In the genomic region with DNA sequence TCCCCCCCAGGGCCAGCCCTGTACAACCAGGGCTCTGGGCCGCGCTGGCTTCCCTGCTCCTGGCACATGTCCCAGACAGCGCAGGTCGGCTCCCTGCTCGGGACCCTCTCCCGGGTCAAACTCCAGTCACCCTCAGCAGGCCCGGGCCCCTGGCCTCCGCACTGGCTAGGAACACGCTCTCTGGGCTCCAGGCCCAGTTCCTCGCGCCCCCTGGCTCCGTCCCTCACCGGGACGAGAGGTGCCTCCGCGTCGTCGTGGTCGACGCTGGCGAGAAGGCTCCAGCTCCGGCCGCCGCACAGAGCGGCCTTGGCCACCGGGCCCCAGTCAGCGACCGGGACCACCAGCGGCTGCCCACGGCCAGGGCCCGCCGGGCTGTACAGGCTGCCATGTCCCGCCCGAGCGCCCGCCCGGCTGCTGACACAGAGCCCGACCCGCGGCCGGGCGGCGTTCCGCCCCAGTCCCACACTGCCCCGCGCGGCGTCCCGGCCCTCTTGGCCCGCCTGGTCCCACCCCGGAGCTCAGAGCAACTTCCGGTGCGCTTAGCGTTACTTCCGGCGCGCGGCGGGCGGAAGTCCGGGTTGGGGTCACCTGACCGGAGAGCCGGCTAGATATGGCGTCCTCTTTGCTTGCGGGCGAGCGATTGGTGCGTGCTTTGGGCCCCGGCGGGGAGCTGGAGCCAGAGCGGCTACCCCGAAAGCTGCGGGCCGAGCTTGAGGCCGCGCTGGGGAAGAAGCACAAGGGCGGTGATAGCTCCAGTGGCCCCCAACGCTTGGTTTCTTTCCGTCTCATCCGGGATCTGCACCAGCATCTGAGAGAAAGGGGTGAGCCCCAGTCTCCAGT, we compare ENCODE assay signal across 1 cellular context.
TF ChIP-seq lines count a peak whose summit lies in the region.

A gene with protein sequence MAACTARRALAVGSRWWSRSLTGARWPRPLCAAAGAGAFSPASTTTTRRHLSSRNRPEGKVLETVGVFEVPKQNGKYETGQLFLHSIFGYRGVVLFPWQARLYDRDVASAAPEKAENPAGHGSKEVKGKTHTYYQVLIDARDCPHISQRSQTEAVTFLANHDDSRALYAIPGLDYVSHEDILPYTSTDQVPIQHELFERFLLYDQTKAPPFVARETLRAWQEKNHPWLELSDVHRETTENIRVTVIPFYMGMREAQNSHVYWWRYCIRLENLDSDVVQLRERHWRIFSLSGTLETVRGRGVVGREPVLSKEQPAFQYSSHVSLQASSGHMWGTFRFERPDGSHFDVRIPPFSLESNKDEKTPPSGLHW (minus strand): TSS at position 467 of the 840 bp plus-strand sequence. CDS start 79 bp downstream, at position 388.

TF ChIP-seq in K562, 482 proteins besides CTCF, POLR2A, EP300 and RAD21 (continued from another document and continues in another):
- TF ChIP-seq PHF8 (IDR thresholded peaks at IDR 0.05; ENCODE audit: borderline replicate concordance, low read length) (peak; percentile 98; the same call in 1 of the 2 replicates), CCNT2 (IDR thresholded peaks at IDR 0.05; ENCODE audit: borderline replicate concordance, extremely low read depth, insufficient read length, low read depth, low read length) (peak; percentile 85), U2AF1 (optimal IDR thresholded peaks at IDR 0.05; ENCODE audit: low read depth, low read length) (peak; percentile 77), ZNF347 (CRISPR knock-in tag; IDR thresholded peaks at IDR 0.05; ENCODE audit: low read depth) (no peak), CHCHD3 (CRISPR knock-in tag; IDR thresholded peaks at IDR 0.05) (no peak), HMGXB4 (CRISPR knock-in tag; IDR thresholded peaks at IDR 0.05) (no peak; the same call in none of the 2 replicates), ZSCAN32 (CRISPR knock-in tag; IDR thresholded peaks at IDR 0.05) (no peak), ATF7 (IDR thresholded peaks at IDR 0.05) (peak; percentile 76), ZNF197 (CRISPR knock-in tag; IDR thresholded peaks at IDR 0.05; ENCODE audit: low read depth) (no peak), SMARCA4 (IDR thresholded peaks at IDR 0.05) (no peak), ZEB2 (IDR thresholded peaks at IDR 0.05) (no peak), SIRT6 (IDR thresholded peaks at IDR 0.05; ENCODE audit: low read depth, low read length) (no peak), HDAC2 (IDR thresholded peaks at IDR 0.05) (peak; percentile 95), ESRRB (CRISPR knock-in tag; IDR thresholded peaks at IDR 0.05; ENCODE audit: borderline replicate concordance) (no peak), ZNF76 (CRISPR knock-in tag; IDR thresholded peaks at IDR 0.05; ENCODE audit: borderline replicate concordance) (peak; percentile 96), PRDM10 (IDR thresholded peaks at IDR 0.05; ENCODE audit: partially characterized antibody) (no peak), TCF7L2 (IDR thresholded peaks at IDR 0.05; ENCODE audit: low read depth, low read length) (no peak), ZNF175 (CRISPR knock-in tag; IDR thresholded peaks at IDR 0.05; ENCODE audit: low read depth) (0 out of 2 replicates have a peak, but pooled peaks have one; percentile 40), SUPT5H (IDR thresholded peaks at IDR 0.05) (peak; percentile 80), ILK (tag; IDR thresholded peaks at IDR 0.05; ENCODE audit: borderline replicate concordance, low read depth) (no peak), ZNF77 (CRISPR knock-in tag; IDR thresholded peaks at IDR 0.05) (no peak), GATAD2B (IDR thresholded peaks at IDR 0.05; ENCODE audit: borderline replicate concordance) (peak; percentile 63; the same call in 1 of the 2 replicates), MAFF (IDR thresholded peaks at IDR 0.05; ENCODE audit: low read length) (no peak), TAF1 (IDR thresholded peaks at IDR 0.05; ENCODE audit: control insufficient read depth, extremely low read depth, insufficient read depth, low read length, severe bottlenecking) (peak; percentile 95), ZFP91 (CRISPR knock-in tag; IDR thresholded peaks at IDR 0.05) (no peak), CBX1 (IDR thresholded peaks at IDR 0.05; ENCODE audit: low read depth) (peak; percentile 35; the same call in 1 of the 2 replicates), TRIM24 (IDR thresholded peaks at IDR 0.05) (peak in 1 of 2 experiments; percentile 85; a peak in 2 of 4 replicates), NRF1 (conservative IDR thresholded peaks at IDR 0.05 in 1 of 2, IDR thresholded peaks at IDR 0.05 in 1 of 2) (no peak; a peak in 2 of 4 replicates), ZNF668 (CRISPR knock-in tag; IDR thresholded peaks at IDR 0.05) (no peak), TBL1XR1 (IDR thresholded peaks at IDR 0.05; ENCODE audit: low read length in 2 of 2) (peak in 1 of 2 experiments; percentile 23; a peak in 1 of 4 replicates), NELFE (IDR thresholded peaks at IDR 0.05; ENCODE audit: insufficient read depth, insufficient read length) (no peak)
- TF ChIP-seq, protein P1, sequence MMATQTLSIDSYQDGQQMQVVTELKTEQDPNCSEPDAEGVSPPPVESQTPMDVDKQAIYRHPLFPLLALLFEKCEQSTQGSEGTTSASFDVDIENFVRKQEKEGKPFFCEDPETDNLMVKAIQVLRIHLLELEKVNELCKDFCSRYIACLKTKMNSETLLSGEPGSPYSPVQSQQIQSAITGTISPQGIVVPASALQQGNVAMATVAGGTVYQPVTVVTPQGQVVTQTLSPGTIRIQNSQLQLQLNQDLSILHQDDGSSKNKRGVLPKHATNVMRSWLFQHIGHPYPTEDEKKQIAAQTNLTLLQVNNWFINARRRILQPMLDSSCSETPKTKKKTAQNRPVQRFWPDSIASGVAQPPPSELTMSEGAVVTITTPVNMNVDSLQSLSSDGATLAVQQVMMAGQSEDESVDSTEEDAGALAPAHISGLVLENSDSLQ (IDR thresholded peaks at IDR 0.05) = peak; percentile 75
- TF ChIP-seq, protein P2, sequence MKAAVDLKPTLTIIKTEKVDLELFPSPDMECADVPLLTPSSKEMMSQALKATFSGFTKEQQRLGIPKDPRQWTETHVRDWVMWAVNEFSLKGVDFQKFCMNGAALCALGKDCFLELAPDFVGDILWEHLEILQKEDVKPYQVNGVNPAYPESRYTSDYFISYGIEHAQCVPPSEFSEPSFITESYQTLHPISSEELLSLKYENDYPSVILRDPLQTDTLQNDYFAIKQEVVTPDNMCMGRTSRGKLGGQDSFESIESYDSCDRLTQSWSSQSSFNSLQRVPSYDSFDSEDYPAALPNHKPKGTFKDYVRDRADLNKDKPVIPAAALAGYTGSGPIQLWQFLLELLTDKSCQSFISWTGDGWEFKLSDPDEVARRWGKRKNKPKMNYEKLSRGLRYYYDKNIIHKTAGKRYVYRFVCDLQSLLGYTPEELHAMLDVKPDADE (conservative IDR thresholded peaks at IDR 0.05; ENCODE audit: control insufficient read depth, low read depth, low read length) = peak; percentile 80
- TF ChIP-seq, protein P3, sequence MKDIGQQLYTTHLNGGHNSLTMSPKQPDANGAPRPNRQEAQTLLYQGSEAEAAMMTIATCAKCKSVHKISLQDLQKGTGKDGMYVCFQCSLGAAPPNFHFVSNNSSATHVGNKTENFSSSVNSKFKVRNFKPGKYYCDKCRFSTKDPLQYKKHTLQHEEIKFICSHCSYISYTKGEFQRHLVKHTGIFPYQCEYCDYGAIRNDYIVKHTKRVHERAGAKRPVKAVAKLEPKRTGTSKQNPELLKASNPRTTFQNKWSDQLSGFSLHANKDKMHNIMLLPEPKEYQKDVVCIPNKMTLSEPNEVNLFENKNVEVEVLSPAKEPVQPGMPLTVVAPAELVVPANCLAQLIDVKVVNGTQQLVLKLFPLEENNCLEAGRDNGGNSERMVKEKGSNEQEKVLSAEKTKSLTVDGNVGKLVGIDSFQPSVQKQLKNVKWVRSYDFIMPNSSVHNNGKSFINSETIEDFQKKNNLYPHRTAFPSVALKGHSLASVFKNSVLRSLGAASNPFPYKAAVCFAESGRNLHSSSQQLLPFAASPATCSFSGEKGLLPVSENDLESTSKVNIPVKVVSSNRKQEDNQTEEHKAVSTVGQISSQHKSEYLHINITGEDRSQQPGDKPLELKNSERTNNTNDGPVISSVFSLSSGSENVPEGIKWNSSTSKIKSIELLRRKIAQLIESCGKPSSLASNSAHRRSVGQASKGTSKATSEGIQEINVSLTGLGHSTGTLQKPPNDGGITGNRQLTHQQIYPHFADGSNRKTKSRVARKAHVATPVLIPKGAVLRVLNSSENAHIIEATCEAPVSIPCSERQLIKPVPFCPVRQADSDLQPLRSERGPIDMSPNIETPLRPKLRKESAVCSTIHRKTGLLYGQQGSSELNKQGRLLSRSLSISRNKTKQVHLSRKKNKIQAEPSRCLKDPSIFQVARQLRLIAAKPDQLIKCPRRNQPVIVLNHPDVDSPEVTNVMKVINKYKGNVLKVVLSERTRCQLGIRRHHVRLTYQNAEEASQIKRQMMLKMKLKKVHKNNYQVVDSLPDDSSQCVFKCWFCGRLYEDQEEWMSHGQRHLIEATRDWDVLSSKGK (CRISPR knock-in tag; IDR thresholded peaks at IDR 0.05) = no peak
- TF ChIP-seq, protein P4, sequence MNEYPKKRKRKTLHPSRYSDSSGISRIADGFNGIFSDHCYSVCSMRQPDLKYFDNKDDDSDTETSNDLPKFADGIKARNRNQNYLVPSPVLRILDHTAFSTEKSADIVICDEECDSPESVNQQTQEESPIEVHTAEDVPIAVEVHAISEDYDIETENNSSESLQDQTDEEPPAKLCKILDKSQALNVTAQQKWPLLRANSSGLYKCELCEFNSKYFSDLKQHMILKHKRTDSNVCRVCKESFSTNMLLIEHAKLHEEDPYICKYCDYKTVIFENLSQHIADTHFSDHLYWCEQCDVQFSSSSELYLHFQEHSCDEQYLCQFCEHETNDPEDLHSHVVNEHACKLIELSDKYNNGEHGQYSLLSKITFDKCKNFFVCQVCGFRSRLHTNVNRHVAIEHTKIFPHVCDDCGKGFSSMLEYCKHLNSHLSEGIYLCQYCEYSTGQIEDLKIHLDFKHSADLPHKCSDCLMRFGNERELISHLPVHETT (CRISPR knock-in tag; conservative IDR thresholded peaks at IDR 0.05 in 1 of 2, IDR thresholded peaks at IDR 0.05 in 1 of 2) = peak in 1 of 2 experiments; percentile 87; a peak in 2 of 4 replicates
- TF ChIP-seq, protein P5, sequence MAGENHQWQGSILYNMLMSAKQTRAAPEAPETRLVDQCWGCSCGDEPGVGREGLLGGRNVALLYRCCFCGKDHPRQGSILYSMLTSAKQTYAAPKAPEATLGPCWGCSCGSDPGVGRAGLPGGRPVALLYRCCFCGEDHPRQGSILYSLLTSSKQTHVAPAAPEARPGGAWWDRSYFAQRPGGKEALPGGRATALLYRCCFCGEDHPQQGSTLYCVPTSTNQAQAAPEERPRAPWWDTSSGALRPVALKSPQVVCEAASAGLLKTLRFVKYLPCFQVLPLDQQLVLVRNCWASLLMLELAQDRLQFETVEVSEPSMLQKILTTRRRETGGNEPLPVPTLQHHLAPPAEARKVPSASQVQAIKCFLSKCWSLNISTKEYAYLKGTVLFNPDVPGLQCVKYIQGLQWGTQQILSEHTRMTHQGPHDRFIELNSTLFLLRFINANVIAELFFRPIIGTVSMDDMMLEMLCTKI (IDR thresholded peaks at IDR 0.05; ENCODE audit: partially characterized antibody) = no peak
- TF ChIP-seq, protein P6, sequence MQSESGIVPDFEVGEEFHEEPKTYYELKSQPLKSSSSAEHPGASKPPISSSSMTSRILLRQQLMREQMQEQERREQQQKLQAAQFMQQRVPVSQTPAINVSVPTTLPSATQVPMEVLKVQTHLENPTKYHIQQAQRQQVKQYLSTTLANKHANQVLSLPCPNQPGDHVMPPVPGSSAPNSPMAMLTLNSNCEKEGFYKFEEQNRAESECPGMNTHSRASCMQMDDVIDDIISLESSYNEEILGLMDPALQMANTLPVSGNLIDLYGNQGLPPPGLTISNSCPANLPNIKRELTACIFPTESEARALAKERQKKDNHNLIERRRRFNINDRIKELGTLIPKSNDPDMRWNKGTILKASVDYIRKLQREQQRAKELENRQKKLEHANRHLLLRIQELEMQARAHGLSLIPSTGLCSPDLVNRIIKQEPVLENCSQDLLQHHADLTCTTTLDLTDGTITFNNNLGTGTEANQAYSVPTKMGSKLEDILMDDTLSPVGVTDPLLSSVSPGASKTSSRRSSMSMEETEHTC (IDR thresholded peaks at IDR 0.05) = peak; percentile 56
